Comparison of ENCODE assay signal across 14 cellular contexts in the genomic region with DNA sequence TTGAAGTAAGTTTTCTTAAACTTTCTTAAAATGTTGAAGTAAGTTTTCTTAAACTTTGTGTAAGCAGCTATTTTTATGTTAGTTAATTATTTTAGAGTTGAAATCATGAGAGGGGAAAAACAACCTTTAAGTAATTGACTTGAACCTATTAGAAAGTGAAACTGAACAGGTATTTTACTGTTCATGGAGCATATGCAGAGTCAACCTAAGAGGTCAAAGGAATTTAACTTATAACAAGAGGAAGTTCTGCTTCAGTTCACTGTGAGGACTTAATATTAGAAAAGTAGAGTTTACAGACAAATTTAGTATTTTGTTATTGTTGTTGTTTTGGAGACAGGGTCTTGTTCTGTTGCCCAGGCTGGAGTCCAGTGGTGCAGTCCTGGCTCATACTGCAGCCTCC. TPM values are rescaled to one million over a fixed set of nuclear protein-coding genes. Genes with fewer than 3 reads are reported as not detected.
DNase-seq lines count a peak whose midpoint lies in the region; ATAC-seq and TF ChIP-seq lines count a peak whose summit lies in the region.
"Had no signal": no experiment of that assay in that cellular context is flagged by ENCODE, and none has a peak within 500 bp of the region (broad histone marks: within the 10 kb centered on the region; RNA-seq: fewer than 3 reads in every experiment).

No MANE protein-coding gene starts in this region.

- no peak overlapping the region for H3K27ac ChIP-seq in testis

- H3K36me3 Mint-ChIP-seq in HFFc6 (ENCODE audit: low read depth) = no peaks in the 10 kb centered on the region

- no peaks in the 10 kb centered on the region for H3K27me3 ChIP-seq in testis

- peaks cover 68% of the 10 kb centered on the region for H3K4me1 Mint-ChIP-seq in HFFc6 (ENCODE audit: low read depth)

- DNase-seq in kidney tubule cell (ENCODE audit: low spot score) (peak; percentile 9), H4 (ENCODE audit: low spot score) (no peak), HFFc6 (no peak), NCI-H748 (lab: John Stamatoyannopoulos, UW; ENCODE audit: unreplicated experiment) (no peak), testis (no peak)
- DNase-seq: activated naive CD8-positive, alpha-beta T cell treated with anti-CD3 and anti-CD28 coated beads, Interleukin-2, amount 50 U/mL, for 24 hours; left ventricle myocardium superior; NCI-H1694; stimulated activated CD4-positive, alpha-beta T cell treated with anti-CD3 and anti-CD28 coated beads, Interleukin-2, amount 100 ng/mL, for 48 hours; T-helper 1 cell had no signal

- H3K4me1 ChIP-seq in testis = no peaks in the 10 kb centered on the region

- no peaks in the 10 kb centered on the region for H3K9me3 ChIP-seq in testis

- ATAC-seq in GM18498 (IDR thresholded peaks at IDR 0.05; ENCODE audit: unreplicated experiment) = peak; percentile 51
- peak; percentile 75 for ATAC-seq in GM21447 (IDR thresholded peaks at IDR 0.05; ENCODE audit: unreplicated experiment)
- peak; percentile 63 for ATAC-seq in HG03159 (IDR thresholded peaks at IDR 0.05; ENCODE audit: unreplicated experiment)
- ATAC-seq: activated naive CD8-positive, alpha-beta T cell treated with anti-CD3 and anti-CD28 coated beads, Interleukin-2, amount 50 U/mL, for 24 hours; activated T-helper 17 cell treated with anti-CD3 and anti-CD28 coated beads, Interleukin-2, amount 50 U/mL, for 72 hours; left ventricle myocardium superior had no signal

- intact Hi-C loops in testis (cut with DNase I; ENCODE audit: low total_unique reads) = no loop called here

- H3K27ac Mint-ChIP-seq in HFFc6 = no peak overlapping the region
- H3K27ac Mint-ChIP-seq: activated naive CD8-positive, alpha-beta T cell treated with anti-CD3 and anti-CD28 coated beads, Interleukin-2, amount 50 U/mL, for 24 hours; activated T-helper 17 cell treated with anti-CD3 and anti-CD28 coated beads, Interleukin-2, amount 50 U/mL, for 72 hours had no signal

- H3K9me3 Mint-ChIP-seq in HFFc6 = no peaks in the 10 kb centered on the region
- H3K9me3 Mint-ChIP-seq: activated T-helper 17 cell treated with anti-CD3 and anti-CD28 coated beads, Interleukin-2, amount 50 U/mL, for 72 hours had no signal

- no peak overlapping the region for H3K4me3 Mint-ChIP-seq in HFFc6
- H3K4me3 Mint-ChIP-seq: activated naive CD8-positive, alpha-beta T cell treated with anti-CD3 and anti-CD28 coated beads, Interleukin-2, amount 50 U/mL, for 24 hours; activated T-helper 17 cell treated with anti-CD3 and anti-CD28 coated beads, Interleukin-2, amount 50 U/mL, for 72 hours had no signal

- H3K27me3 Mint-ChIP-seq in HFFc6 (ENCODE audit: insufficient read depth) = no peaks in the 10 kb centered on the region
- H3K27me3 Mint-ChIP-seq: activated naive CD8-positive, alpha-beta T cell treated with anti-CD3 and anti-CD28 coated beads, Interleukin-2, amount 50 U/mL, for 24 hours; activated T-helper 17 cell treated with anti-CD3 and anti-CD28 coated beads, Interleukin-2, amount 50 U/mL, for 72 hours had no signal

- no peaks in the 10 kb centered on the region for H3K36me3 ChIP-seq in testis (ENCODE audit: low read depth, missing control alignments)

- H3K4me3 ChIP-seq in testis = no peak overlapping the region

- no peak for TF ChIP-seq POLR2A in testis (IDR thresholded peaks at IDR 0.05)

- TF ChIP-seq CTCF in HFFc6 (IDR thresholded peaks at IDR 0.05) = no peak
- TF ChIP-seq CTCF in testis (IDR thresholded peaks at IDR 0.05) = no peak

RNA-seq across cellular contexts. Expression of a gene that starts 38.0 kb away (rescaled TPM):
- total RNA-seq in H4 (2014; rRNA removed; shearing (Covaris generic)) = 16.0 and 25.0 TPM in 2 replicates
- 10 to 100 TPM; 28.4 to 34.8 (median 33.8) TPM for total RNA-seq in HFFc6 (2021; fragmentation: NEBNext Ultra II Directional; extraction: Animal tissue kit (Norgen Biotek cat#: 25700))
- total RNA-seq in testis = 10 to 100 TPM; 46.3 to 72.8 TPM
- 26.8 TPM for polyA plus RNA-seq in testis (ENCODE audit: insufficient read depth, low read depth, low replicate concordance)
